Comparison of ENCODE assay signal across 8 cellular contexts in genomic region chr12:55720071-55720564, GRCh38. TPM values are rescaled to one million over a fixed set of nuclear protein-coding genes. Genes with fewer than 3 reads are reported as not detected.
DNase-seq lines count a peak whose midpoint lies in the region; ATAC-seq and TF ChIP-seq lines count a peak whose summit lies in the region.

Gene RDH5, plus strand, starts transcription at chr12:55720393. Its CDS starts 792 bp downstream, at chr12:55721185.

- H3K36me3 ChIP-seq in fibroblast of lung (ENCODE audit: control insufficient read depth, insufficient read depth, low read length) (peaks cover 10% of the 10 kb centered on the region), neural progenitor cell (no peaks in the 10 kb centered on the region)

- H3K4me1 Mint-ChIP-seq in neural progenitor cell: peaks cover 47% of the 10 kb centered on the region

- H3K79me2 ChIP-seq in fibroblast of lung (ENCODE audit: control insufficient read depth, insufficient read depth, low read length) (peaks cover 16% of the 10 kb centered on the region), neural progenitor cell (ENCODE audit: low read depth) (peaks cover 16% of the 10 kb centered on the region)

- H3K27ac ChIP-seq in fibroblast of lung (ENCODE audit: insufficient read depth, low read length) (peak within 1 kb of the TSS; percentile 90), neural progenitor cell (no peak within 1 kb of the TSS)

- peaks cover 50% of the 10 kb centered on the region for H3F3A ChIP-seq in neural progenitor cell (ENCODE audit: low read depth)

- H3K27me3 Mint-ChIP-seq in neural progenitor cell (ENCODE audit: insufficient read depth, low read depth): peaks cover 18% of the 10 kb centered on the region

- peaks cover 6% of the 10 kb centered on the region for H3K36me3 Mint-ChIP-seq in neural progenitor cell

- H4K20me1 ChIP-seq in fibroblast of lung (ENCODE audit: control insufficient read depth, extremely low read depth, insufficient read depth, low read length) (no peaks in the 10 kb centered on the region), neural progenitor cell (ENCODE audit: low read depth) (no peaks in the 10 kb centered on the region)

- H3K4me3 Mint-ChIP-seq in neural progenitor cell: no peak within 1 kb of the TSS

- H3K4me1 ChIP-seq in fibroblast of lung (ENCODE audit: control insufficient read depth, extremely low read depth, insufficient read depth, low read length) (peaks cover 59% of the 10 kb centered on the region), neural progenitor cell (peaks cover 31% of the 10 kb centered on the region)

- H3K4me3 ChIP-seq in fibroblast of lung (replicated peaks in 1 of 4; ENCODE audit: control extremely low read depth in 1 of 4, insufficient read depth in 1 of 4, low read depth in 3 of 4, low read length in 4 of 4) (peak within 1 kb of the TSS; percentile 12 to 43 (median 19)), neural progenitor cell (no peak within 1 kb of the TSS)

- H3K9me3 ChIP-seq in fibroblast of lung (ENCODE audit: control insufficient read depth, insufficient read depth, low read depth, low read length) (no peaks in the 10 kb centered on the region), neural progenitor cell (ENCODE audit: low read depth) (no peaks in the 10 kb centered on the region)

- H3K27ac Mint-ChIP-seq in neural progenitor cell: no peak within 1 kb of the TSS

- H3K27me3 ChIP-seq in fibroblast of lung (ENCODE audit: control insufficient read depth, insufficient read depth, low read length) (no peaks in the 10 kb centered on the region), neural progenitor cell (no peaks in the 10 kb centered on the region)

- TF ChIP-seq CTCF in fibroblast of lung (conservative IDR thresholded peaks at IDR 0.05 in 1 of 2, IDR thresholded peaks at IDR 0.05 in 1 of 2; ENCODE audit: low read depth in 1 of 2, low read length in 2 of 2) (no peak), neural progenitor cell (IDR thresholded peaks at IDR 0.05) (no peak)

- H3K9me3 Mint-ChIP-seq in neural progenitor cell: peaks cover 6% of the 10 kb centered on the region

- H3K9ac ChIP-seq in fibroblast of lung (ENCODE audit: insufficient read depth, low read length) (peak within 1 kb of the TSS; percentile 10), neural progenitor cell (no peak within 1 kb of the TSS)

- DNase-seq in AG08395 (ENCODE audit: low spot score) (peak; percentile 73), NCI-H446 treated with DMSO at 0.1 percent for 48 hours (lab: John Stamatoyannopoulos, UW) (peak; percentile 86), fibroblast of lung (ENCODE audit: low read depth in 2 of 2) (peak; percentile 79 to 96), neural progenitor cell (ENCODE audit: low spot score) (no peak), inferior parietal cortex (ENCODE audit: extremely low spot score) (no peak)
- DNase-seq in stimulated activated naive CD4-positive, alpha-beta T cell (lab: John Stamatoyannopoulos, UW): no peak

- H2AFZ ChIP-seq in fibroblast of lung (ENCODE audit: low read length) (no peak within 1 kb of the TSS), neural progenitor cell (replicated peaks) (no peak within 1 kb of the TSS)

- ATAC-seq in GM21717 (IDR thresholded peaks at IDR 0.05; ENCODE audit: unreplicated experiment) (no peak), GM19023 (IDR thresholded peaks at IDR 0.05; ENCODE audit: unreplicated experiment) (no peak)

- peak within 1 kb of the TSS; percentile 80 for H3K4me2 ChIP-seq in fibroblast of lung (ENCODE audit: extremely low read depth, insufficient read depth, low read length)
- peak within 1 kb of the TSS; percentile 79 for H3K4me2 ChIP-seq in neural progenitor cell

RNA-seq across cellular contexts. Expression of gene RDH5, which starts in this region (rescaled TPM):
- total RNA-seq in fibroblast of lung (12.1 and 49.2 TPM in 2 replicates), neural progenitor cell (ENCODE audit: low replicate concordance) (3.0 and 14.6 TPM in 2 replicates)
- polyA plus RNA-seq in fibroblast of lung: 11.1 and 16.7 TPM in 2 replicates
- polyA plus RNA-seq in fibroblast of lung (2012): 12.2 and 18.0 TPM in 2 replicates
- 5.8 and 17.1 TPM in 2 replicates for polyA minus RNA-seq in fibroblast of lung (ENCODE audit: low replicate concordance)

Comparison
In these comparisons a context has a peak if more than half of its experiments do, and no peak if none do; other contexts are left out.
1. DNase-seq: peak in AG08395 (single experiment), NCI-H446 treated with DMSO at 0.1 percent for 48 hours (single experiment) and fibroblast of lung (2 of 2); none in neural progenitor cell (single experiment), inferior parietal cortex (single experiment) and stimulated activated naive CD4-positive, alpha-beta T cell (0 of 6).